In genomic region chr15:70556376-70556775, GRCh38 we compare ENCODE assay signal across 19 cellular contexts.
"Had no signal": no experiment of that assay in that cellular context is flagged by ENCODE, and none has a peak within 500 bp of the region (broad histone marks: within the 10 kb centered on the region; RNA-seq: fewer than 3 reads in every experiment).

No MANE protein-coding gene starts in this region.

- H3K27ac Mint-ChIP-seq: activated naive CD4-positive, alpha-beta T cell treated with anti-CD3 and anti-CD28 coated beads, Interleukin-2, amount 10 ng/mL, durations not matched to agents 7 days and 5 days; activated naive CD8-positive, alpha-beta T cell treated with anti-CD3 and anti-CD28 coated beads, Interleukin-2, amount 50 U/mL, for 24 hours; brain; natural killer cell treated with Interleukin-12 subunit alpha and Interleukin-12 subunit beta and Interleukin-15 and Interleukin-18, amount 100 ng/mL, for 72 hours had no signal

- H3K36me3 Mint-ChIP-seq: brain; natural killer cell treated with Interleukin-12 subunit alpha and Interleukin-12 subunit beta and Interleukin-15 and Interleukin-18, amount 100 ng/mL, for 72 hours had no signal

- H3K9me3 Mint-ChIP-seq: activated naive CD4-positive, alpha-beta T cell treated with anti-CD3 and anti-CD28 coated beads, Interleukin-2, amount 10 ng/mL, durations not matched to agents 7 days and 5 days; activated naive CD8-positive, alpha-beta T cell treated with anti-CD3 and anti-CD28 coated beads, Interleukin-2, amount 50 U/mL, for 24 hours; activated T-cell treated with anti-CD3 and anti-CD28 coated beads, Interleukin-2, amount 50 U/mL, for 4 hours; natural killer cell treated with Interleukin-12 subunit alpha and Interleukin-12 subunit beta and Interleukin-15 and Interleukin-18, amount 100 ng/mL, for 72 hours had no signal

- H3K27ac ChIP-seq: spleen, tibial artery, VCaP had no signal

- H3K4me3 Mint-ChIP-seq: activated naive CD4-positive, alpha-beta T cell treated with anti-CD3 and anti-CD28 coated beads, Interleukin-2, amount 10 ng/mL, durations not matched to agents 7 days and 5 days; activated naive CD8-positive, alpha-beta T cell treated with anti-CD3 and anti-CD28 coated beads, Interleukin-2, amount 50 U/mL, for 24 hours; activated T-cell treated with anti-CD3 and anti-CD28 coated beads, Interleukin-2, amount 50 U/mL, for 4 hours; brain; natural killer cell treated with Interleukin-12 subunit alpha and Interleukin-12 subunit beta and Interleukin-15 and Interleukin-18, amount 100 ng/mL, for 72 hours had no signal

- H3K4me3 ChIP-seq: lung, spleen, tibial artery had no signal

- DNase-seq: activated CD4-positive, CD25-positive, alpha-beta regulatory T cell treated with anti-CD3 and anti-CD28 coated beads, Interleukin-2, amount 50 U/mL, for 72 hours; activated effector memory CD4-positive, alpha-beta T cell treated with Interleukin-2 at 50 U/mL for 16 hours; activated naive CD4-positive, alpha-beta T cell treated with anti-CD3 and anti-CD28 coated beads, Interleukin-2, amount 10 ng/mL, durations not matched to agents 7 days and 5 days; activated naive CD8-positive, alpha-beta T cell treated with anti-CD3 and anti-CD28 coated beads, Interleukin-2, amount 50 U/mL, for 24 hours; activated T-cell treated with anti-CD3 and anti-CD28 coated beads, Interleukin-2, amount 50 U/mL, for 4 hours; anterior cingulate cortex; erythroblast; foreskin melanocyte; glutamatergic neuron; kidney; nucleus accumbens; spleen; T-helper 2 cell had no signal

- H3K9me3 ChIP-seq: spleen, tibial artery had no signal

- H3K4me1 ChIP-seq: tibial artery had no signal

- ATAC-seq: activated T-cell treated with anti-CD3 and anti-CD28 coated beads, Interleukin-2, amount 50 U/mL, for 4 hours; left lobe of liver; natural killer cell treated with Interleukin-12 subunit alpha and Interleukin-12 subunit beta and Interleukin-15 and Interleukin-18, amount 100 ng/mL, for 72 hours had no signal

- H3K4me1 Mint-ChIP-seq: brain had no signal

- H3K27me3 Mint-ChIP-seq: activated naive CD8-positive, alpha-beta T cell treated with anti-CD3 and anti-CD28 coated beads, Interleukin-2, amount 50 U/mL, for 24 hours; brain had no signal

- H3K36me3 ChIP-seq: spleen, tibial artery had no signal

- H3K27me3 ChIP-seq: spleen had no signal
